Comparison of ENCODE assay signal across 14 cellular contexts in genomic region chr2:86787701-86788100, GRCh38. TPM values are rescaled to one million over a fixed set of nuclear protein-coding genes. Genes with fewer than 3 reads are reported as not detected.
DNase-seq lines count a peak whose midpoint lies in the region; ATAC-seq and TF ChIP-seq lines count a peak whose summit lies in the region.
"Had no signal": no experiment of that assay in that cellular context is flagged by ENCODE, and none has a peak within 500 bp of the region (broad histone marks: within the 10 kb centered on the region; RNA-seq: fewer than 3 reads in every experiment).

No MANE protein-coding gene starts in this region.

- 0 to 4% (median 2%) methylated on average over 2 of the region's 2 CpGs for WGBS in adrenal gland, 4 donors

- H3K27ac ChIP-seq in adrenal gland = peak overlapping the region in 1 of 5 donors; percentile 24
- no peak overlapping the region for H3K27ac ChIP-seq in naive thymus-derived CD4-positive, alpha-beta T cell (ENCODE audit: low read depth, low read length)
- H3K27ac ChIP-seq: ascending aorta had no signal

- no peak overlapping the region for H3K4me3 ChIP-seq in adrenal gland
- H3K4me3 ChIP-seq in naive thymus-derived CD4-positive, alpha-beta T cell (ENCODE audit: low read length) = peak overlapping the region; percentile 50
- H3K4me3 ChIP-seq: mucosa of descending colon, skin epidermis had no signal

- H3K9me3 Mint-ChIP-seq in naive thymus-derived CD4-positive, alpha-beta T cell = peaks cover 0 to 2% (median 0%) of the 10 kb centered on the region in 11 donors

- peaks cover 19 to 72% (median 29%) of the 10 kb centered on the region in 5 donors for H3K27me3 Mint-ChIP-seq in naive thymus-derived CD4-positive, alpha-beta T cell

- intact Hi-C loops in adrenal gland (cut with DNase I) = no loop called here
- intact Hi-C loops in naive thymus-derived CD4-positive, alpha-beta T cell (cut with micrococcal nuclease) = no loop called here

- no peak for TF ChIP-seq POLR2A in adrenal gland (IDR thresholded peaks at IDR 0.05)

- CTCF ChIA-PET in naive thymus-derived CD4-positive, alpha-beta T cell (lab: Charles Lee) = interaction anchor here (0.6 kb wide), 1 partner anchor 31 kb away, joined by 3 read pairs; no protein-coding TSS in a partner anchor

- H3K4me3 Mint-ChIP-seq in naive thymus-derived CD4-positive, alpha-beta T cell = peak overlapping the region in 5 of 10 donors; percentile 5 to 69 (median 44)
- H3K4me3 Mint-ChIP-seq: T-helper 17 cell had no signal

- H3K27ac Mint-ChIP-seq in naive thymus-derived CD4-positive, alpha-beta T cell = no peak overlapping the region
- H3K27ac Mint-ChIP-seq: CD4-positive, alpha-beta memory T cell; T-helper 17 cell had no signal

- H3K4me1 ChIP-seq in adrenal gland (replicated peaks in 1 of 2) = peaks cover 23 to 42% of the 10 kb centered on the region in 2 donors
- peaks cover 16 to 63% of the 10 kb centered on the region in 2 donors for H3K4me1 ChIP-seq in naive thymus-derived CD4-positive, alpha-beta T cell (ENCODE audit: control insufficient read depth in 2 of 2, insufficient read depth in 2 of 2, low read length in 2 of 2)

- H3K27me3 ChIP-seq in adrenal gland = peaks cover 35% of the 10 kb centered on the region
- H3K27me3 ChIP-seq in naive thymus-derived CD4-positive, alpha-beta T cell (ENCODE audit: control insufficient read depth in 2 of 2, insufficient read depth in 2 of 2, low read length in 2 of 2) = peaks cover 0 to 17% of the 10 kb centered on the region in 2 donors

- no peaks in the 10 kb centered on the region for H3K9me3 ChIP-seq in adrenal gland (replicated peaks in 1 of 3)
- H3K9me3 ChIP-seq in naive thymus-derived CD4-positive, alpha-beta T cell (ENCODE audit: control insufficient read depth in 2 of 3, low read length in 3 of 3) = no peaks in the 10 kb centered on the region
- H3K9me3 ChIP-seq: ascending aorta, mucosa of descending colon had no signal

- peaks cover 10 to 27% (median 22%) of the 10 kb centered on the region in 7 donors for H3K4me1 Mint-ChIP-seq in naive thymus-derived CD4-positive, alpha-beta T cell

- H3K36me3 Mint-ChIP-seq in naive thymus-derived CD4-positive, alpha-beta T cell = peaks cover 0 to 8% (median 0%) of the 10 kb centered on the region in 5 donors
- H3K36me3 Mint-ChIP-seq: CD4-positive, alpha-beta memory T cell had no signal

- TF ChIP-seq CTCF in adrenal gland (IDR thresholded peaks at IDR 0.05) (no peak), GM10266 (IDR thresholded peaks at IDR 0.05; ENCODE audit: control insufficient read depth, insufficient read depth, low read depth, missing control alignments) (no peak)

- peak; percentile 6 for DNase-seq in COR-L47 (lab: John Stamatoyannopoulos, UW)
- DNase-seq in NCI-H1105 (lab: John Stamatoyannopoulos, UW) = peak; percentile 78
- DNase-seq in adrenal gland = peak; percentile 74 to 95 (median 86)
- no peak for DNase-seq in naive thymus-derived CD4-positive, alpha-beta T cell
- no peak for DNase-seq in NCI-H1436 (lab: John Stamatoyannopoulos, UW)
- DNase-seq in GM10266 (ENCODE audit: extremely low spot score) = no peak
- no peak for DNase-seq in ACHN
- DNase-seq: CD4-positive, alpha-beta memory T cell; mucosa of descending colon; NCI-H1048; T-helper 17 cell had no signal

- ATAC-seq in naive thymus-derived CD4-positive, alpha-beta T cell = no peak
- ATAC-seq in HG03095 (IDR thresholded peaks at IDR 0.05; ENCODE audit: unreplicated experiment) = no peak
- ATAC-seq: mucosa of descending colon, T-helper 17 cell had no signal

- in situ Hi-C loops in ACHN (cut with HindIII; ENCODE audit: low pct_ligation_motif_present, low pct_unique_long_range_greater_than_20kb, low sequenced_read_pairs) = no loop called here

- no peaks in the 10 kb centered on the region for H3K36me3 ChIP-seq in adrenal gland (replicated peaks in 1 of 2)
- H3K36me3 ChIP-seq in naive thymus-derived CD4-positive, alpha-beta T cell (ENCODE audit: control insufficient read depth in 2 of 3, insufficient read depth in 3 of 3, low read length in 3 of 3) = peaks cover 0 to 26% (median 0%) of the 10 kb centered on the region in 3 experiments
- H3K36me3 ChIP-seq: ascending aorta had no signal

- POLR2A ChIA-PET in naive thymus-derived CD4-positive, alpha-beta T cell (lab: Charles Lee) = no interaction called here

RNA-seq across cellular contexts. Expression of gene CD8A, which starts 3.0 kb away (rescaled TPM):
- total RNA-seq in adrenal gland = 1 to 10 TPM; 1.1 to 4.4 (median 1.7) TPM
- 1 to 10 TPM; 1.9 to 3.5 (median 2.2) TPM for polyA plus RNA-seq in adrenal gland
- 10 to 100 TPM in 1 of 5 experiments, 1 to 10 TPM in 4; 1.4 to 56.0 (median 2.0) TPM for total RNA-seq in naive thymus-derived CD4-positive, alpha-beta T cell
- polyA plus RNA-seq in naive thymus-derived CD4-positive, alpha-beta T cell = under 1 TPM; 0.16 to 0.76 TPM

Comparison
In these comparisons a context has a peak if more than half of its experiments do, and no peak if none do; other contexts are left out.
1. DNase-seq: peak in COR-L47 (single experiment), NCI-H1105 (single experiment) and adrenal gland (7 of 7); none in naive thymus-derived CD4-positive, alpha-beta T cell (0 of 9), NCI-H1436 (single experiment), GM10266 (single experiment) and ACHN (single experiment).